Comparison of ENCODE assay signal across 1 cellular context in genomic region chr4:184588893-184589292, GRCh38.
TF ChIP-seq lines count a peak whose summit lies in the region.

No MANE protein-coding gene starts in this region.

TF ChIP-seq in K562, 482 proteins besides CTCF, POLR2A, EP300 and RAD21:
- TF ChIP-seq, protein P1, sequence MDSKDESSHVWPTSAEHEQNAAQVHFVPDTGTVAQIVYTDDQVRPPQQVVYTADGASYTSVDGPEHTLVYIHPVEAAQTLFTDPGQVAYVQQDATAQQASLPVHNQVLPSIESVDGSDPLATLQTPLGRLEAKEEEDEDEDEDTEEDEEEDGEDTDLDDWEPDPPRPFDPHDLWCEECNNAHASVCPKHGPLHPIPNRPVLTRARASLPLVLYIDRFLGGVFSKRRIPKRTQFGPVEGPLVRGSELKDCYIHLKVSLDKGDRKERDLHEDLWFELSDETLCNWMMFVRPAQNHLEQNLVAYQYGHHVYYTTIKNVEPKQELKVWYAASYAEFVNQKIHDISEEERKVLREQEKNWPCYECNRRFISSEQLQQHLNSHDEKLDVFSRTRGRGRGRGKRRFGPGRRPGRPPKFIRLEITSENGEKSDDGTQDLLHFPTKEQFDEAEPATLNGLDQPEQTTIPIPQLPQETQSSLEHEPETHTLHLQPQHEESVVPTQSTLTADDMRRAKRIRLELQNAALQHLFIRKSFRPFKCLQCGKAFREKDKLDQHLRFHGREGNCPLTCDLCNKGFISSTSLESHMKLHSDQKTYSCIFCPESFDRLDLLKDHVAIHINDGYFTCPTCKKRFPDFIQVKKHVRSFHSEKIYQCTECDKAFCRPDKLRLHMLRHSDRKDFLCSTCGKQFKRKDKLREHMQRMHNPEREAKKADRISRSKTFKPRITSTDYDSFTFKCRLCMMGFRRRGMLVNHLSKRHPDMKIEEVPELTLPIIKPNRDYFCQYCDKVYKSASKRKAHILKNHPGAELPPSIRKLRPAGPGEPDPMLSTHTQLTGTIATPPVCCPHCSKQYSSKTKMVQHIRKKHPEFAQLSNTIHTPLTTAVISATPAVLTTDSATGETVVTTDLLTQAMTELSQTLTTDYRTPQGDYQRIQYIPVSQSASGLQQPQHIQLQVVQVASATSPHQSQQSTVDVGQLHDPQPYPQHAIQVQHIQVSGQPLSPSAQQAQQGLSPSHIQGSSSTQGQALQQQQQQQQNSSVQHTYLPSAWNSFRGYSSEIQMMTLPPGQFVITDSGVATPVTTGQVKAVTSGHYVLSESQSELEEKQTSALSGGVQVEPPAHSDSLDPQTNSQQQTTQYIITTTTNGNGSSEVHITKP (IDR thresholded peaks at IDR 0.05; ENCODE audit: partially characterized antibody) = no peak
- TF ChIP-seq MGA (IDR thresholded peaks at IDR 0.05) (no peak), YY1 (IDR thresholded peaks at IDR 0.05; ENCODE audit: borderline replicate concordance in 1 of 3, control insufficient read depth in 1 of 3, extremely low read depth in 1 of 3, insufficient read depth in 3 of 3, insufficient read length in 1 of 3, insufficient replicate concordance in 2 of 3, low read depth in 1 of 3, low read length in 2 of 3) (no peak), CBFA2T2 (conservative IDR thresholded peaks at IDR 0.05) (no peak)
